ENCODE assay signal across 15 cellular contexts in the genomic region with DNA sequence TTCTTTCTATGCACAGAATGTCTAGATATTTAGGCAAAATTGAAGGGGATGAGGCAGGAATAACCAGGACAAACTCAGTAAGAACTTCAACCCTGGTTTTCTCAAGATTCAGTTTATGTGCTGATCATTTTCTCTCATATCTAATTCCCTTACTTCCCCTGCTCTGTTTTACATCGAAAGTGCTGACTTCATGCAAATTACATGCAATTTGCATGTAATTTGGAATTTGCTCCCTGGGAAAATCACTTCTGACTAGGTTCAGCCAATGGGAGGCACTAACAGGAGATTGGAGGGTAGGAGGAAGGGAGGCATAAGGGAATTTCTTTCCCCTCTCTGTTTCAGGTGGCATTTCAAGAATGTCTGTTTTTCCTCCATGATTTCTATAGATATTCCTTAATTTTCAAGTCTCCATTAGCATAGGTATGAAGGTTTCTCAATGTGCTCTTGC.
"Had no signal": no experiment of that assay in that cellular context is flagged by ENCODE, and none has a peak within 500 bp of the region (broad histone marks: within the 10 kb centered on the region; RNA-seq: fewer than 3 reads in every experiment).

No MANE protein-coding gene starts in this region.

- H3K27ac ChIP-seq: ascending aorta, epithelial cell of prostate, gastrocnemius medialis, heart left ventricle, left lung, tibial artery had no signal

- H3K27me3 Mint-ChIP-seq: natural killer cell treated with Interleukin-12 subunit alpha and Interleukin-12 subunit beta and Interleukin-15 and Interleukin-18, amount 100 ng/mL, for 72 hours had no signal

- H3K4me1 ChIP-seq: ascending aorta, gastrocnemius medialis, heart left ventricle, left lung, tibial artery had no signal

- H3K27ac Mint-ChIP-seq: activated naive CD4-positive, alpha-beta T cell treated with anti-CD3 and anti-CD28 coated beads for 36 hours; memory B cell; natural killer cell treated with Interleukin-12 subunit alpha and Interleukin-12 subunit beta and Interleukin-15 and Interleukin-18, amount 100 ng/mL, for 72 hours; stimulated activated naive B cell treated with anti-CD40 and anti-IgM and Interleukin-4, amounts not matched to agents 10 μg/mL and 1 μg/mL and 100 μg/mL, for 72 hours had no signal

- H3K4me3 Mint-ChIP-seq: activated naive CD4-positive, alpha-beta T cell treated with anti-CD3 and anti-CD28 coated beads for 36 hours; memory B cell; natural killer cell treated with Interleukin-12 subunit alpha and Interleukin-12 subunit beta and Interleukin-15 and Interleukin-18, amount 100 ng/mL, for 72 hours; stimulated activated naive B cell treated with anti-CD40 and anti-IgM and Interleukin-4, amounts not matched to agents 10 μg/mL and 1 μg/mL and 100 μg/mL, for 72 hours had no signal

- H3K27me3 ChIP-seq: ascending aorta, gastrocnemius medialis, heart left ventricle, left lung, tibial artery had no signal

- H3K9me3 ChIP-seq: ascending aorta, gastrocnemius medialis, heart left ventricle, left lung, tibial artery had no signal

- H3K36me3 Mint-ChIP-seq: memory B cell; natural killer cell treated with Interleukin-12 subunit alpha and Interleukin-12 subunit beta and Interleukin-15 and Interleukin-18, amount 100 ng/mL, for 72 hours; stimulated activated naive B cell treated with anti-CD40 and anti-IgM and Interleukin-4, amounts not matched to agents 10 μg/mL and 1 μg/mL and 100 μg/mL, for 72 hours had no signal

- DNase-seq: activated CD4-positive, alpha-beta T cell treated with anti-CD3 and anti-CD28 coated beads, Interleukin-2, amount 50 U/mL, for 4 hours; activated CD4-positive, CD25-positive, alpha-beta regulatory T cell treated with anti-CD3 and anti-CD28 coated beads, Interleukin-2, amount 50 U/mL, for 72 hours; activated naive CD4-positive, alpha-beta T cell treated with anti-CD3 and anti-CD28 coated beads for 36 hours; activated T-cell treated with anti-CD3 and anti-CD28 coated beads for 4 hours; dermis blood vessel endothelial cell; gastrocnemius medialis; heart left ventricle; left lung; stimulated activated CD4-positive, alpha-beta T cell treated with anti-CD3 and anti-CD28 coated beads, Interleukin-2, amount 100 ng/mL, for 48 hours; stimulated activated naive B cell treated with anti-CD40 and anti-IgM and Interleukin-4, amounts not matched to agents 10 μg/mL and 1 μg/mL and 100 μg/mL, for 72 hours; tibial artery had no signal

- H3K36me3 ChIP-seq: ascending aorta, gastrocnemius medialis, heart left ventricle, left lung, tibial artery had no signal

- ATAC-seq: gastrocnemius medialis; heart left ventricle; left lung; natural killer cell treated with Interleukin-12 subunit alpha and Interleukin-12 subunit beta and Interleukin-15 and Interleukin-18, amount 100 ng/mL, for 72 hours; stimulated activated naive B cell treated with anti-CD40 and anti-IgM and Interleukin-4, amounts not matched to agents 10 μg/mL and 1 μg/mL and 100 μg/mL, for 72 hours had no signal

- H3K4me3 ChIP-seq: ascending aorta, gastrocnemius medialis, heart left ventricle, left lung, tibial artery had no signal

- H3K9me3 Mint-ChIP-seq: activated naive CD4-positive, alpha-beta T cell treated with anti-CD3 and anti-CD28 coated beads for 36 hours; memory B cell; stimulated activated naive B cell treated with anti-CD40 and anti-IgM and Interleukin-4, amounts not matched to agents 10 μg/mL and 1 μg/mL and 100 μg/mL, for 72 hours had no signal

- H3K4me1 Mint-ChIP-seq: memory B cell; stimulated activated naive B cell treated with anti-CD40 and anti-IgM and Interleukin-4, amounts not matched to agents 10 μg/mL and 1 μg/mL and 100 μg/mL, for 72 hours had no signal
